Comparison of ENCODE assay signal across 26 cellular contexts in the genomic region with DNA sequence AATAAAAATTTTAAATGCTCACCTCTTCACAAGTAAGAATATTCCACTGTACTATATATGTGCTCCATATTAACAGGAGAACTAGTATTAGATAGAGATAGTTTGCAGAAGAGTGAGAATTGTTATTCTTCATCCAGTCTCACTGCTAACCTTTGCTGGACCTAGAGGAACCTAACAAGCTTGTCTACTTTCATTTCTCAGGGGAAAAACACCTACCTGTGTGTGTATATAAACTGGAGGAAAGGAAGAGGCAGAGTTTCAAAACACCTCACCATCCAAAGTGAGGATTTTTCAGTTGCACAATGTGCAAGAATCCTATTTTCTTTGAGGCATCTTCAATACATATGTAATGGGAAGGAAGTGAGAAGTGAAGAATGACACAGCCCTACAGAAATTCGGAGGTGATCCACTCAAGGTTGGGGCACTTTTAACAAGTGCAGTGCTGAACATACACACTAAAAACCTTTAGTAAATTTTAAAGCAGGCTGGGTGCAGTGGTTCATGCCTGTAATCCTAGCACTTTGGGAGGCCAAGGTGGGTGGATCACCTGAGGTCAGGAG. TPM values are rescaled to one million over a fixed set of nuclear protein-coding genes. Genes with fewer than 3 reads are reported as not detected.
DNase-seq lines count a peak whose midpoint lies in the region; ATAC-seq, FAIRE-seq and TF ChIP-seq lines count a peak whose summit lies in the region.
"Had no signal": no experiment of that assay in that cellular context is flagged by ENCODE, and none has a peak within 500 bp of the region (broad histone marks: within the 10 kb centered on the region; RNA-seq: fewer than 3 reads in every experiment).

No MANE protein-coding gene starts in this region.

- TF ChIP-seq EP300 in GM12878 (IDR thresholded peaks at IDR 0.05; ENCODE audit: borderline replicate concordance in 1 of 2, control insufficient read depth in 1 of 2, low read depth in 2 of 2, low read length in 2 of 2) = no peak

- H3K4me3 ChIP-seq in GM12878 = no peak overlapping the region
- H3K4me3 ChIP-seq: BLaER1 treated with 17β-estradiol and CSF1 and Interleukin-3, amounts not matched to agents 10 nM and 100 nM; left lung; MG63; neural progenitor cell; pancreas; SJCRH30 had no signal

- no peaks in the 10 kb centered on the region for H3K79me2 ChIP-seq in GM12878 (ENCODE audit: control insufficient read depth, insufficient read depth, low read length)

- H2AFZ ChIP-seq in GM12878 (ENCODE audit: control insufficient read depth, low read depth, low read length) = no peak overlapping the region
- H2AFZ ChIP-seq: neural progenitor cell had no signal

- peak; percentile 69 to 84 for ATAC-seq in activated naive CD4-positive, alpha-beta T cell treated with anti-CD3 and anti-CD28 coated beads, Interleukin-2, amount 50 U/mL, for 72 hours
- ATAC-seq in GM12878 = peak; percentile 59
- ATAC-seq: left lung, pancreas had no signal

- no TSS peak for BruUV-seq in GM12878 (replicated peaks; lab: Mats Ljungman, UMichigan)

- intact Hi-C loops in GM12878 (cut with micrococcal nuclease; ENCODE audit: unreplicated experiment) = no loop called here

- no peaks in the 10 kb centered on the region for H3K27me3 ChIP-seq in GM12878 (replicated peaks in 1 of 2; ENCODE audit: control insufficient read depth in 2 of 2, insufficient read depth in 2 of 2, low read length in 1 of 2)
- H3K27me3 ChIP-seq: BLaER1 treated with 17β-estradiol and CSF1 and Interleukin-3, amounts not matched to agents 10 nM and 100 nM; left lung; MG63; neural progenitor cell; pancreas; SJCRH30 had no signal

- no peaks in the 10 kb centered on the region for H3K36me3 ChIP-seq in GM12878 (ENCODE audit: control insufficient read depth in 2 of 2, insufficient read depth in 2 of 2, low read length in 1 of 2)
- H3K36me3 ChIP-seq: BLaER1 treated with 17β-estradiol and CSF1 and Interleukin-3, amounts not matched to agents 10 nM and 100 nM; left lung; MG63; neural progenitor cell; pancreas had no signal

- CTCF ChIA-PET in GM12878 (lab: Yijun Ruan, JAX) = no interaction called here

- no peaks in the 10 kb centered on the region for H3K4me1 ChIP-seq in GM12878 (ENCODE audit: control insufficient read depth, insufficient read depth, low read length)
- H3K4me1 ChIP-seq: BLaER1 treated with 17β-estradiol and CSF1 and Interleukin-3, amounts not matched to agents 10 nM and 100 nM; left lung; pancreas had no signal

- no peaks in the 10 kb centered on the region for H4K20me1 ChIP-seq in GM12878 (ENCODE audit: control insufficient read depth, insufficient read depth)
- H4K20me1 ChIP-seq: BLaER1 treated with 17β-estradiol and CSF1 and Interleukin-3, amounts not matched to agents 10 nM and 100 nM had no signal

- peak overlapping the region; percentile 79 for H3K27ac Mint-ChIP-seq in T-helper 1 cell treated with Interleukin-12 subunit alpha and Interleukin-12 subunit beta and Interleukin-4 antibody, amounts not matched to agents 30 μg/mL and 1 μg/mL, for 36 hours
- H3K27ac Mint-ChIP-seq in activated naive CD4-positive, alpha-beta T cell treated with anti-CD3 and anti-CD28 coated beads, Interleukin-2, amount 50 U/mL, for 72 hours = no peak overlapping the region
- peak overlapping the region; percentile 9 for H3K27ac Mint-ChIP-seq in type B pancreatic cell
- H3K27ac Mint-ChIP-seq: memory B cell, neural progenitor cell had no signal

- no peaks in the 10 kb centered on the region for H3K27me3 Mint-ChIP-seq in T-helper 1 cell treated with Interleukin-12 subunit alpha and Interleukin-12 subunit beta and Interleukin-4 antibody, amounts not matched to agents 30 μg/mL and 1 μg/mL, for 36 hours (ENCODE audit: low read depth)
- no peaks in the 10 kb centered on the region for H3K27me3 Mint-ChIP-seq in type B pancreatic cell

- no peak for TF ChIP-seq CTCF in GM12878 (IDR thresholded peaks at IDR 0.05 in 2 of 3, conservative IDR thresholded peaks at IDR 0.05 in 1 of 3; ENCODE audit: control insufficient read depth in 2 of 3, extremely low read depth in 1 of 3, insufficient read depth in 1 of 3, low read depth in 3 of 3, low read length in 3 of 3)
- TF ChIP-seq CTCF in type B pancreatic cell (conservative IDR thresholded peaks at IDR 0.05) = no peak

- WGBS in GM12878 (ENCODE audit: insufficient coverage, insufficient replicate concordance, low lambda C conversion rate, missing lambda C conversion rate) = 0% methylated on average over 1 of the region's 1 CpG

- H3K4me3 Mint-ChIP-seq in T-helper 1 cell treated with Interleukin-12 subunit alpha and Interleukin-12 subunit beta and Interleukin-4 antibody, amounts not matched to agents 30 μg/mL and 1 μg/mL, for 36 hours = peak overlapping the region; percentile 67
- no peak overlapping the region for H3K4me3 Mint-ChIP-seq in type B pancreatic cell
- H3K4me3 Mint-ChIP-seq: memory B cell, neural progenitor cell had no signal

- H3K4me1 Mint-ChIP-seq in T-helper 1 cell treated with Interleukin-12 subunit alpha and Interleukin-12 subunit beta and Interleukin-4 antibody, amounts not matched to agents 30 μg/mL and 1 μg/mL, for 36 hours (ENCODE audit: low read depth) = peaks cover 71% of the 10 kb centered on the region
- peaks cover 18% of the 10 kb centered on the region for H3K4me1 Mint-ChIP-seq in type B pancreatic cell (ENCODE audit: unreplicated experiment)
- H3K4me1 Mint-ChIP-seq: memory B cell, neural progenitor cell had no signal

- POLR2A ChIA-PET in GM12878 (lab: Charles Lee) = no interaction called here

- TF ChIP-seq RAD21 in GM12878 (IDR thresholded peaks at IDR 0.05; ENCODE audit: insufficient read depth, low read depth, low read length) = no peak

- SMC1A ChIA-PET in GM12878 (lab: Charles Lee; ENCODE audit: uncharacterized antibody, unreplicated experiment) = no interaction called here

- H3K27ac ChIP-seq in GM12878 (ENCODE audit: control insufficient read depth, insufficient read depth) = no peak overlapping the region
- H3K27ac ChIP-seq: 22Rv1; BLaER1 treated with 17β-estradiol and CSF1 and Interleukin-3, amounts not matched to agents 10 nM and 100 nM; HL-60; KMS-11; left lung; neural progenitor cell; pancreas; SJCRH30 had no signal

- TF ChIP-seq POLR2A in GM12878 (IDR thresholded peaks at IDR 0.05; ENCODE audit: low read depth, low read length) = no peak

- DNase-seq in T-helper 1 cell (no peak), GM12878 (ENCODE audit: low read depth, low spot score) (no peak), type B pancreatic cell (ENCODE audit: extremely low spot score, unreplicated experiment) (no peak), SK-N-DZ (ENCODE audit: low spot score) (no peak)
- no peak for DNase-seq in activated naive CD4-positive, alpha-beta T cell treated with anti-CD3 and anti-CD28 coated beads, Interleukin-2, amount 50 U/mL, for 72 hours (ENCODE audit: low spot score in 2 of 2)
- no peak for DNase-seq in activated naive CD4-positive, alpha-beta T cell treated with anti-CD3 and anti-CD28 coated beads, Interleukin-2, amount 50 U/mL, for 16 hours
- no peak for DNase-seq in central memory CD4-positive, alpha-beta T cell
- DNase-seq: cortex of kidney; GDM1; H7; left lung; MG63; NCI-H1105 treated with DMSO at 0.1 percent for 48 hours; NCI-H187 treated with DMSO at 0.1 percent for 48 hours; NCI-H2171; NCI-H510A; pancreas; SJCRH30; stimulated activated naive CD4-positive, alpha-beta T cell had no signal

- RAD21 ChIA-PET in GM12878 (lab: Charles Lee; ENCODE audit: unreplicated experiment) = no interaction called here

- H3K9me3 ChIP-seq in GM12878 (replicated peaks; ENCODE audit: control insufficient read depth, insufficient read depth, low read length) = no peaks in the 10 kb centered on the region
- H3K9me3 ChIP-seq: BLaER1 treated with 17β-estradiol and CSF1 and Interleukin-3, amounts not matched to agents 10 nM and 100 nM; left lung; MG63; pancreas; SJCRH30 had no signal

- H3K4me2 ChIP-seq in GM12878 (ENCODE audit: control insufficient read depth, insufficient read depth) = no peak overlapping the region
- H3K4me2 ChIP-seq: BLaER1 treated with 17β-estradiol and CSF1 and Interleukin-3, amounts not matched to agents 10 nM and 100 nM; KMS-11; neural progenitor cell had no signal

- in situ Hi-C loops in GM12878 (cut with MboI) = no loop called here

- FAIRE-seq in GM12878 (lab: Jason Lieb, UNC) = no peak
- FAIRE-seq: pancreas had no signal

- H3K9me3 Mint-ChIP-seq in T-helper 1 cell treated with Interleukin-12 subunit alpha and Interleukin-12 subunit beta and Interleukin-4 antibody, amounts not matched to agents 30 μg/mL and 1 μg/mL, for 36 hours = no peaks in the 10 kb centered on the region
- H3K9me3 Mint-ChIP-seq in activated naive CD4-positive, alpha-beta T cell treated with anti-CD3 and anti-CD28 coated beads, Interleukin-2, amount 50 U/mL, for 72 hours = peaks cover 0 to 9% of the 10 kb centered on the region in 2 donors
- H3K9me3 Mint-ChIP-seq in type B pancreatic cell = no peaks in the 10 kb centered on the region
- H3K9me3 Mint-ChIP-seq: memory B cell, neural progenitor cell had no signal

- H3K36me3 Mint-ChIP-seq in T-helper 1 cell treated with Interleukin-12 subunit alpha and Interleukin-12 subunit beta and Interleukin-4 antibody, amounts not matched to agents 30 μg/mL and 1 μg/mL, for 36 hours (ENCODE audit: low read depth) = peaks cover 64% of the 10 kb centered on the region
- peaks cover 0 to 12% of the 10 kb centered on the region in 2 donors for H3K36me3 Mint-ChIP-seq in activated naive CD4-positive, alpha-beta T cell treated with anti-CD3 and anti-CD28 coated beads, Interleukin-2, amount 50 U/mL, for 72 hours
- H3K36me3 Mint-ChIP-seq in type B pancreatic cell = no peaks in the 10 kb centered on the region
- H3K36me3 Mint-ChIP-seq: memory B cell, neural progenitor cell had no signal

- H3K9ac ChIP-seq in GM12878 (ENCODE audit: control insufficient read depth, insufficient read depth, low read length) = no peak overlapping the region
- H3K9ac ChIP-seq: BLaER1 treated with 17β-estradiol and CSF1 and Interleukin-3, amounts not matched to agents 10 nM and 100 nM; KMS-11; neural progenitor cell had no signal

RNA-seq across cellular contexts. Expression of gene SYTL2, which starts 52.4 kb away (rescaled TPM):
- 1 to 10 TPM; 4.6 to 7.5 TPM for total RNA-seq in activated naive CD4-positive, alpha-beta T cell treated with anti-CD3 and anti-CD28 coated beads, Interleukin-2, amount 50 U/mL, for 72 hours
- total RNA-seq in GM12878 (2013; cell fraction: nucleolus; rRNA removed) = 2.8 and 3.9 TPM in 2 replicates
- total RNA-seq in GM12878 (2014; rRNA removed) (0.11 and 0.56 TPM in 2 replicates), GM12878 (2014; rRNA removed; fragmentation: Illumina TruSeq; extraction: Trizol) (0.18 and 0.45 TPM in 2 replicates), GM12878 (2021) (0.31 and 0.40 TPM in 2 replicates), type B pancreatic cell (ENCODE audit: low replicate concordance) (30.6 and 42.4 TPM in 2 replicates)
- polyA plus RNA-seq in GM12878 (2011; ENCODE audit: low read depth) = not detected
- polyA plus RNA-seq in GM12878 (2011; rRNA removed) (1.4 and 3.0 TPM in 2 replicates), GM12878 (2014; fragmentation: Illumina TruSeq; extraction: Trizol) (0.13 and 0.78 TPM in 2 replicates), GM12878 (2014; fragmentation: Nextera tagmentation; extraction: Ambion mirVana) (under 1 TPM in 1 of 2 experiments, not detected in 1; 0.02 TPM), GM12878 (2014; rRNA removed) (0.23 and 0.32 TPM in 2 replicates), GM12878 (2016; fragmentation: Nextera tagmentation; extraction: Ambion mirVana) (under 1 TPM in 1 of 2 experiments, not detected in 1; 0.28 TPM)
- polyA plus RNA-seq in GM12878 (2011; cell fraction: cytosol; rRNA removed) = 0.27 and 0.99 TPM in 2 replicates
- polyA plus RNA-seq in GM12878 (2011; cell fraction: nucleus; rRNA removed) = 2.8 and 3.3 TPM in 2 replicates
- polyA plus RNA-seq in GM12878 (2012) = 0.18 and 0.27 TPM in 2 replicates
- polyA minus RNA-seq in GM12878 (2011; rRNA and poly(A)+ RNA removed) = 1.0 and 1.6 TPM in 2 replicates
- not detected in 2 replicates for polyA minus RNA-seq in GM12878 (2011; cell fraction: cytosol; rRNA and poly(A)+ RNA removed)
- 1.3 and 2.6 TPM in 2 replicates for polyA minus RNA-seq in GM12878 (2011; cell fraction: nucleus; rRNA and poly(A)+ RNA removed)
- 7.4 and 8.2 TPM in 2 replicates for polyA plus RNA-seq in SK-N-DZ (2014; cell fraction: cytosol; rRNA removed)
- 9.3 and 15.5 TPM in 2 replicates for polyA plus RNA-seq in SK-N-DZ (2014; cell fraction: nucleus; rRNA removed)

Comparison
In these comparisons a context has a peak if more than half of its experiments do, and no peak if none do; other contexts are left out.
1. H3K27ac Mint-ChIP-seq: peak in T-helper 1 cell treated with Interleukin-12 subunit alpha and Interleukin-12 subunit beta and Interleukin-4 antibody, amounts not matched to agents 30 μg/mL and 1 μg/mL, for 36 hours (single experiment) and type B pancreatic cell (single experiment); none in activated naive CD4-positive, alpha-beta T cell treated with anti-CD3 and anti-CD28 coated beads, Interleukin-2, amount 50 U/mL, for 72 hours (0 of 2).